Comparison of ENCODE assay signal across 19 cellular contexts in genomic region chr14:100864206-100864605, GRCh38. TPM values are rescaled to one million over a fixed set of nuclear protein-coding genes. Genes with fewer than 3 reads are reported as not detected.
"Had no signal": no experiment of that assay in that cellular context is flagged by ENCODE, and none has a peak within 500 bp of the region (broad histone marks: within the 10 kb centered on the region; RNA-seq: fewer than 3 reads in every experiment).

No MANE protein-coding gene starts in this region.

- ATAC-seq: activated T-cell treated with anti-CD3 and anti-CD28 coated beads, Interleukin-2, amount 50 U/mL, for 72 hours; body of pancreas; effector memory CD8-positive, alpha-beta T cell; foreskin keratinocyte; stimulated activated naive CD8-positive, alpha-beta T cell treated with anti-CD3 and anti-CD28 coated beads, Interleukin-15, amount 100 ng/mL, for 72 hours had no signal

- H3K4me1 ChIP-seq: body of pancreas, foreskin keratinocyte had no signal

- H3K27me3 ChIP-seq: body of pancreas, foreskin keratinocyte had no signal

- DNase-seq: activated CD4-positive, alpha-beta T cell treated with anti-CD3 and anti-CD28 coated beads, Interleukin-2, amount 50 U/mL, for 1 hour; activated CD4-positive, CD25-positive, alpha-beta regulatory T cell treated with anti-CD3 and anti-CD28 coated beads, Interleukin-2, amount 50 U/mL, for 72 hours; activated naive CD8-positive, alpha-beta T cell treated with anti-CD3 and anti-CD28 coated beads for 36 hours; activated T-cell treated with anti-CD3 and anti-CD28 coated beads, Interleukin-2, amount 50 U/mL, for 72 hours; body of pancreas; effector memory CD8-positive, alpha-beta T cell; mesendoderm; nucleus accumbens; stimulated activated CD4-positive, alpha-beta T cell treated with anti-CD3 and anti-CD28 coated beads, Interleukin-4, amount 100 ng/mL, for 1 hour; stimulated activated naive CD8-positive, alpha-beta T cell treated with anti-CD3 and anti-CD28 coated beads, Interleukin-15, amount 100 ng/mL, for 72 hours; SW 1271; T-helper 2 cell had no signal

- H3K4me3 ChIP-seq: body of pancreas, skin epidermis had no signal

- H3K9me3 ChIP-seq: body of pancreas had no signal

- H3K27ac ChIP-seq: body of pancreas, foreskin keratinocyte, skin epidermis, VCaP had no signal

RNA-seq across cellular contexts. Expression of gene MEG3, which starts 38.3 kb away (rescaled TPM):
- total RNA-seq: activated T-cell treated with anti-CD3 and anti-CD28 coated beads, Interleukin-2, amount 50 U/mL, for 72 hours had no signal

RNA-seq across cellular contexts. Expression of gene RTL1, which starts 39.3 kb away (rescaled TPM):
- total RNA-seq: activated naive CD8-positive, alpha-beta T cell treated with anti-CD3 and anti-CD28 coated beads for 36 hours; activated T-cell treated with anti-CD3 and anti-CD28 coated beads, Interleukin-2, amount 50 U/mL, for 72 hours; cardiac septum; dermis microvascular lymphatic vessel endothelial cell; foreskin keratinocyte; lower leg skin; temporal lobe had no signal
- polyA plus RNA-seq: foreskin keratinocyte had no signal
